ENCODE assay signal across 1 cellular context in the genomic region with DNA sequence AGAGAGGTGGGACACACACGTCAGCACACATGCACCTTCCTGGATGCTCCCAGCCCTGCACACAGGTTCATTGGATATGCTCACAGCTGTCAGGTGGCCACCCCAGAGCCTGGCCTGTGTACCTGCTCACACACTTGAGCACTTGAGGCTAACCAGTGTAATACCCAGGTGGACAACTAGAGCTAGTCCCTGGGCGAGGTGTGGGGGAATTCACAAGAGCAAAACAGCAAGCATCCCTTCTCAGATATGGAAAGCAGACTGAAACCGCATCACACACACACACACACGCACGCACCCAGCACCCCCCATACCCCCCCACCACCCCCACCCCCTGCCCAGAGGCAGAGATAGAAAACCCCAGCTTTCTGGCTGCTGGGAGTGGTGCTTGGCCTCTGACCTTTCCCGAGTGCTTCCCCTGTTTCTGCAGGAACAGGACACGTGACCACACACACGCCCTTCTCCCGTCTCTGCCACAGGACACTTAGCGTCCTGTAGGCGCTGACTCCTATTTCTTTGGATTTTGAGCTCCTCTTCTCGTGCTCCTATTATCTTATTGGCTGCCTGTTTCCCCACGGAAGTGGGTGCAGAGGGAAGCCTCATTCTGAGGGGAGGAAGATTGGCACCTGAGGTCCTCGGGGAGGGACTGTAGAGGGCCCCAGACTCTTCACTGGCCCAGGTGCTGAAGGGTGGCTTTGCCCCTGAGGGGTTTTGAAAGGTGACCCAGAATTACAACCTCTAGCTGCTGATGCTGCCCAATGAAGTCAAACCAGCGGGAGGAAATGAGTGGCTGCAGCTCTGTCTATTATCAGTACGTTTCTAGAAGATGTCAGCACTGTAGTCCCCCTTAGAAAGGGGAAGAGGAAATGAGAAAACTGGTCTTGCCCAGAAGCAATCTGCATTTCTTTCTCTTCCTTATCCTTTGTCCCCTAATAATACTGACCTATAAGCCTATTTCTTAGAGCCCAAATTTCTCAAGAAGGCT.
TF ChIP-seq lines count a peak whose summit lies in the region.

No MANE protein-coding gene starts in this region.

TF ChIP-seq in SK-N-SH, 30 proteins besides CTCF, POLR2A, EP300 and RAD21 (continued from another document):
- TF ChIP-seq, protein P1, sequence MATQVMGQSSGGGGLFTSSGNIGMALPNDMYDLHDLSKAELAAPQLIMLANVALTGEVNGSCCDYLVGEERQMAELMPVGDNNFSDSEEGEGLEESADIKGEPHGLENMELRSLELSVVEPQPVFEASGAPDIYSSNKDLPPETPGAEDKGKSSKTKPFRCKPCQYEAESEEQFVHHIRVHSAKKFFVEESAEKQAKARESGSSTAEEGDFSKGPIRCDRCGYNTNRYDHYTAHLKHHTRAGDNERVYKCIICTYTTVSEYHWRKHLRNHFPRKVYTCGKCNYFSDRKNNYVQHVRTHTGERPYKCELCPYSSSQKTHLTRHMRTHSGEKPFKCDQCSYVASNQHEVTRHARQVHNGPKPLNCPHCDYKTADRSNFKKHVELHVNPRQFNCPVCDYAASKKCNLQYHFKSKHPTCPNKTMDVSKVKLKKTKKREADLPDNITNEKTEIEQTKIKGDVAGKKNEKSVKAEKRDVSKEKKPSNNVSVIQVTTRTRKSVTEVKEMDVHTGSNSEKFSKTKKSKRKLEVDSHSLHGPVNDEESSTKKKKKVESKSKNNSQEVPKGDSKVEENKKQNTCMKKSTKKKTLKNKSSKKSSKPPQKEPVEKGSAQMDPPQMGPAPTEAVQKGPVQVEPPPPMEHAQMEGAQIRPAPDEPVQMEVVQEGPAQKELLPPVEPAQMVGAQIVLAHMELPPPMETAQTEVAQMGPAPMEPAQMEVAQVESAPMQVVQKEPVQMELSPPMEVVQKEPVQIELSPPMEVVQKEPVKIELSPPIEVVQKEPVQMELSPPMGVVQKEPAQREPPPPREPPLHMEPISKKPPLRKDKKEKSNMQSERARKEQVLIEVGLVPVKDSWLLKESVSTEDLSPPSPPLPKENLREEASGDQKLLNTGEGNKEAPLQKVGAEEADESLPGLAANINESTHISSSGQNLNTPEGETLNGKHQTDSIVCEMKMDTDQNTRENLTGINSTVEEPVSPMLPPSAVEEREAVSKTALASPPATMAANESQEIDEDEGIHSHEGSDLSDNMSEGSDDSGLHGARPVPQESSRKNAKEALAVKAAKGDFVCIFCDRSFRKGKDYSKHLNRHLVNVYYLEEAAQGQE (IDR thresholded peaks at IDR 0.05; ENCODE audit: low read depth, low read length): no peak
- no peak for TF ChIP-seq YY1 (IDR thresholded peaks at IDR 0.05; ENCODE audit: low read depth)
- no peak for TF ChIP-seq GATA2 (CRISPR knock-in tag; IDR thresholded peaks at IDR 0.05)
- no peak for TF ChIP-seq ELF1 (IDR thresholded peaks at IDR 0.05)
TF ChIP-seq in SK-N-SH: peak in this region for 0.
